In the genomic region with DNA sequence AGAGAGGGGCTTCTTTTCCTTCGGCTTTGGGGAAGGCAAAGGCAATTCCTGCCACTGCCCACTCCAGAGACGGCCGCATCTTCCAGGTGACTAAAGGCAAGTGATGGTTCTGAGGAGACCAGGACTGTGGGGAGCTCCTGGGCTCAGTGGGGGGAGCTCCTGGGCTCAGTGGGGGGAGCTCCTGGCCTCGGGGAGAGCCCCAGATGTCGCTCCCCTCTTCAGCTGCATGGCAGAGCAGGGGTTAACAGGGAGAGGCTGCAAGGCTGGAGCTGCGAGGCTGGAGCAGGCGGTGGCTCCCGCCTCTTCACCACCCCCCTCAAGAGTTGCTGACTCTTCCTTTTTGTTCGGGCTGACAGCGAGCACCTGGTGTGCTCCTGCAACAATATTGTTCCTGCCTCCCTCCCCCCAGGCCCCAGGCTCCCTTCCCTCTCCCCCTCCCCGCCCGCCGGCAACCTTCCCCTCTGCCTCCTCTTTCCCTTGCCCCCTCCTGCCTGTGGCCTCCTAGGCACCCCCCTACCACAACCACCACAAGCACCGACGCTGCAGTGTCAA, we compare ENCODE assay signal across 1 cellular context.
TF ChIP-seq lines count a peak whose summit lies in the region.

No MANE protein-coding gene starts in this region.

TF ChIP-seq in GM23338, 12 proteins besides CTCF, POLR2A, EP300 and RAD21 (continued from another document):
- TF ChIP-seq ZNF462 (CRISPR knock-in tag; IDR thresholded peaks at IDR 0.05) (no peak), STAT1 (IDR thresholded peaks at IDR 0.05; ENCODE audit: unreplicated experiment) (no peak), EZH2 (IDR thresholded peaks at IDR 0.05; ENCODE audit: low read depth, unreplicated experiment) (peak; percentile 56)
